1 cellular context compared by ENCODE assay signal in genomic region chr19:13083627-13084026, GRCh38.
TF ChIP-seq lines count a peak whose summit lies in the region.

No MANE protein-coding gene starts in this region.

TF ChIP-seq in HepG2, 621 proteins besides CTCF, POLR2A, EP300 and RAD21:
- TF ChIP-seq ZC3H13 (CRISPR knock-in tag; IDR thresholded peaks at IDR 0.05) (no peak), GRHL1 (CRISPR knock-in tag; conservative IDR thresholded peaks at IDR 0.05) (no peak), ZNF737 (CRISPR knock-in tag; IDR thresholded peaks at IDR 0.05; ENCODE audit: borderline replicate concordance) (no peak), HIVEP1 (CRISPR knock-in tag; IDR thresholded peaks at IDR 0.05) (no peak), ATF6 (CRISPR knock-in tag; conservative IDR thresholded peaks at IDR 0.05) (no peak), LRRFIP1 (CRISPR knock-in tag; conservative IDR thresholded peaks at IDR 0.05) (no peak), ZNF616 (CRISPR knock-in tag; IDR thresholded peaks at IDR 0.05; ENCODE audit: low read depth) (no peak), ZNF619 (CRISPR knock-in tag; IDR thresholded peaks at IDR 0.05) (no peak), RXRA (CRISPR knock-in tag; IDR thresholded peaks at IDR 0.05) (no peak), FOXO4 (CRISPR knock-in tag; conservative IDR thresholded peaks at IDR 0.05) (no peak), ATM (IDR thresholded peaks at IDR 0.05; ENCODE audit: borderline replicate concordance) (no peak), SOX6 (IDR thresholded peaks at IDR 0.05) (no peak), SOX6 (CRISPR knock-in tag; IDR thresholded peaks at IDR 0.05) (no peak), ZFP62 (CRISPR knock-in tag; IDR thresholded peaks at IDR 0.05) (no peak), ZNF691 (CRISPR knock-in tag; IDR thresholded peaks at IDR 0.05; ENCODE audit: borderline replicate concordance, low read depth) (no peak), CBX5 (CRISPR knock-in tag; IDR thresholded peaks at IDR 0.05; ENCODE audit: borderline replicate concordance) (no peak), ZKSCAN5 (CRISPR knock-in tag; IDR thresholded peaks at IDR 0.05) (no peak), ZNF337 (CRISPR knock-in tag; IDR thresholded peaks at IDR 0.05; ENCODE audit: borderline replicate concordance, low read depth) (no peak), MXD4 (CRISPR knock-in tag; IDR thresholded peaks at IDR 0.05) (no peak), ATF5 (CRISPR knock-in tag; IDR thresholded peaks at IDR 0.05; ENCODE audit: low read depth) (no peak), E2F1 (CRISPR knock-in tag; IDR thresholded peaks at IDR 0.05) (no peak)
